1 cellular context compared by ENCODE assay signal in the genomic region with DNA sequence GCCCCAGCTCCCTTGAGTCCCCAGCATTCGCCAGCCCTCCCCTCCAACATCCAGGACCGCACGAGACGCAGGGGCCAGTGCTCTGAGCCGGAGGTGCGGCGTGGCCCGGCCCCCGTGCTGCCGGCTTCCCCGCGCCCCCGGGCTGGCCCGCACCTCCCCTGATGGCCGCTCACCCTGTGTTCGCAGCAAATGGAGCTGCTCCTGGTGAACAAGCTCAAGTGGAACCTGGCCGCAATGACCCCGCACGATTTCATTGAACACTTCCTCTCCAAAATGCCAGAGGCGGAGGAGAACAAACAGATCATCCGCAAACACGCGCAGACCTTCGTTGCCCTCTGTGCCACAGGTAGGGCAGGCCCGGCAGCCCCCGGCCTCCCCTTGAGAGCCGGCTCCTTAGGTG.
A peak's percentile ranks its signal among the peaks of the same experiment; 100 is the strongest.
TF ChIP-seq lines count a peak whose summit lies in the region.

No MANE protein-coding gene starts in this region.

TF ChIP-seq in K562, 482 proteins besides CTCF, POLR2A, EP300 and RAD21 (continued from another document):
- no peak for TF ChIP-seq SRSF9 (IDR thresholded peaks at IDR 0.05; ENCODE audit: borderline replicate concordance, low read depth, low read length)
- no peak for TF ChIP-seq ZNF507 (tag; conservative IDR thresholded peaks at IDR 0.05)
- TF ChIP-seq, protein P1, sequence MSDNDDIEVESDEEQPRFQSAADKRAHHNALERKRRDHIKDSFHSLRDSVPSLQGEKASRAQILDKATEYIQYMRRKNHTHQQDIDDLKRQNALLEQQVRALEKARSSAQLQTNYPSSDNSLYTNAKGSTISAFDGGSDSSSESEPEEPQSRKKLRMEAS (CRISPR knock-in tag; IDR thresholded peaks at IDR 0.05), result 0 out of 2 replicates have a peak, but pooled peaks have one; percentile 4
- TF ChIP-seq RBFOX2 (IDR thresholded peaks at IDR 0.05; ENCODE audit: low read depth, low read length), result 0 out of 2 replicates have a peak, but pooled peaks have one; percentile 9
TF ChIP-seq in K562: peak in this region for 4.
